Comparison of ENCODE assay signal across 8 cellular contexts in genomic region chr6:32177182-32177787, GRCh38. TPM values are rescaled to one million over a fixed set of nuclear protein-coding genes. Genes with fewer than 3 reads are reported as not detected.
DNase-seq lines count a peak whose midpoint lies in the region; ATAC-seq and TF ChIP-seq lines count a peak whose summit lies in the region.

No MANE protein-coding gene starts in this region.

- peak; percentile 3 for ATAC-seq in HG02973 (IDR thresholded peaks at IDR 0.05; ENCODE audit: unreplicated experiment)
- ATAC-seq in body of pancreas, result peak; percentile 0
- ATAC-seq in GM21515 (IDR thresholded peaks at IDR 0.05; ENCODE audit: unreplicated experiment), result no peak

- peaks cover 22% of the 10 kb centered on the region for H3K4me1 ChIP-seq in OCI-LY3 (ENCODE audit: low read length)
- H3K4me1 ChIP-seq in body of pancreas, result peaks cover 41% of the 10 kb centered on the region

- TF ChIP-seq CTCF in OCI-LY3 (IDR thresholded peaks at IDR 0.05; ENCODE audit: low read depth, low read length) (no peak), body of pancreas (IDR thresholded peaks at IDR 0.05) (no peak)

- H3K36me3 ChIP-seq in OCI-LY3 (replicated peaks; ENCODE audit: low read depth, low read length), result peaks cover under 1% of the 10 kb centered on the region
- no peaks in the 10 kb centered on the region for H3K36me3 ChIP-seq in body of pancreas (replicated peaks in 1 of 2; ENCODE audit: insufficient read depth in 1 of 2, low read depth in 2 of 2)

- intact Hi-C loops in body of pancreas (cut with DNase I), result no loop called here

- peak overlapping the region; percentile 98 for H3K4me2 ChIP-seq in OCI-LY3 (ENCODE audit: low read length)

- 0% methylated on average over 20 of the region's 20 CpGs for WGBS in body of pancreas, 2 donors

- no peaks in the 10 kb centered on the region for H4K20me1 ChIP-seq in OCI-LY3 (ENCODE audit: insufficient read depth, low read length)

- H3K4me3 ChIP-seq in OCI-LY3 (ENCODE audit: low read length), result peak overlapping the region; percentile 99
- no peak overlapping the region for H3K4me3 ChIP-seq in body of pancreas

- no peak overlapping the region; the same call in 1 of the 2 replicates for H2AFZ ChIP-seq in OCI-LY3 (ENCODE audit: low read depth, low read length)

- H3K79me2 ChIP-seq in OCI-LY3 (ENCODE audit: low read length), result peaks cover 26% of the 10 kb centered on the region

- peak in 2 of 3 donors; percentile 35 to 47 for TF ChIP-seq POLR2A in body of pancreas (IDR thresholded peaks at IDR 0.05)

- H3K27me3 ChIP-seq in OCI-LY3 (ENCODE audit: low read depth, low read length) (no peaks in the 10 kb centered on the region), body of pancreas (no peaks in the 10 kb centered on the region)

- H3K9me3 ChIP-seq in OCI-LY3 (ENCODE audit: insufficient read depth, low read length) (no peaks in the 10 kb centered on the region), body of pancreas (no peaks in the 10 kb centered on the region)

- peak overlapping the region; percentile 90 for H3K9ac ChIP-seq in OCI-LY3 (ENCODE audit: low read length)

- DNase-seq in DMS153 treated with DMSO at 0.1 percent for 48 hours (lab: John Stamatoyannopoulos, UW; ENCODE audit: unreplicated experiment) (peak; percentile 63), body of pancreas (no peak), left kidney (ENCODE audit: low read depth, low spot score) (peak; percentile 86), substantia nigra (lab: John Stamatoyannopoulos, UW) (peak in 10 of 49 donors; percentile 45 to 83 (median 55)), iPS-NIHi7 (ENCODE audit: extremely low spot score) (no peak)

- peak overlapping the region; percentile 90 for H3K27ac ChIP-seq in OCI-LY3 (ENCODE audit: low read length)
- peak overlapping the region; percentile 81 to 94 (median 85) for H3K27ac ChIP-seq in body of pancreas
- peak overlapping the region; percentile 85 for H3K27ac ChIP-seq in substantia nigra (ENCODE audit: low read depth, low read length, poor library complexity, severe bottlenecking)

RNA-seq across cellular contexts. Expression of gene RNF5, which starts 0.9 kb away (rescaled TPM):
- total RNA-seq in body of pancreas, result 10 to 100 TPM; 34.0 to 62.0 TPM

RNA-seq across cellular contexts. Expression of gene AGPAT1, which starts 1.4 kb away (rescaled TPM):
- 10 to 100 TPM; 13.2 to 16.1 TPM for total RNA-seq in body of pancreas

RNA-seq across cellular contexts. Expression of gene AGER, which starts 6.8 kb away (rescaled TPM):
- total RNA-seq in body of pancreas, result 1 to 10 TPM; 3.0 to 4.9 TPM

RNA-seq across cellular contexts. Expression of gene PBX2, which starts 12.7 kb away (rescaled TPM):
- 10 to 100 TPM; 28.8 to 31.3 TPM for total RNA-seq in body of pancreas

RNA-seq across cellular contexts. Expression of gene EGFL8, which starts 12.9 kb away (rescaled TPM):
- 1 to 10 TPM; 5.7 to 6.9 TPM for total RNA-seq in body of pancreas

Comparison
In these comparisons a context has a peak if more than half of its experiments do, and no peak if none do; other contexts are left out.
1. DNase-seq: peak in DMS153 treated with DMSO at 0.1 percent for 48 hours (single experiment) and left kidney (single experiment); none in body of pancreas (0 of 4) and iPS-NIHi7 (single experiment).
2. Peak in every context shown above with its lines, with median percentiles within 50 percentile points of each other: H3K27ac ChIP-seq.